In the genomic region with DNA sequence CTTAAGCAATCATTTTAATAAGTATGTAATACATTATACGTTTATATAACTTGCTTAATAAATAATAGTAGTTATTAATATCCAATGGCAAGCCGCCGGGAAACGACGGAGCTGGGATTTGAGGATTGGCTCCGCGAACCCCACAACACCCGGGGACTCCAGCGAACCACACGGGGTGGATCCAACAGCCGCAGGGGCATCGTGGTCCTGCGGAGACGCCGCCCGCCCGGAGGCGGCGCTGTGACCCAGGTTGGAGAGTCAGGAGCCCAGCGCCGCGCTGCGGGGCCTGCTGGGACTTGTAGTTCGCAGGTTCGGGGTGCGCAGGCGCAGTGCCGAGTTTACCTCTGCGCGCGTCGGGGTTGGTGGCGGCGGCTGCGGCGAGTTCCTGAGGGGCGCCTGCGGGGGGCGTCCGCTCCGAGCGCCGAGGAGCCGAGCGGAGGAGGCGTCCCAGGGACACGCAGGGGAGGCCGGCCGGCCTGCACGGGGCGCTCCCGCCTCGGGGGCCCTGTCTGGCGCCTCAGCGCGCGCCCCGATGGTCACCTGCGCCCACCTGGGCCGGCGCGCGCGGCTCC, we compare ENCODE assay signal across 8 cellular contexts. TPM values are rescaled to one million over a fixed set of nuclear protein-coding genes. Genes with fewer than 3 reads are reported as not detected.
DNase-seq lines count a peak whose midpoint lies in the region; ATAC-seq, FAIRE-seq and TF ChIP-seq lines count a peak whose summit lies in the region.

Gene ZNF554 (plus strand): TSS at position 329 of the 572 bp plus-strand sequence. CDS start 204 bp downstream, at position 533.

- peaks cover 6% of the 10 kb centered on the region for H3K36me3 Mint-ChIP-seq in progenitor cell of endocrine pancreas (ENCODE audit: insufficient read depth)

- H3K27me3 Mint-ChIP-seq in progenitor cell of endocrine pancreas: no peaks in the 10 kb centered on the region

- H3K9me3 Mint-ChIP-seq in progenitor cell of endocrine pancreas (ENCODE audit: low read depth): no peaks in the 10 kb centered on the region

- ATAC-seq in HG02852 (IDR thresholded peaks at IDR 0.05; ENCODE audit: unreplicated experiment) (peak; percentile 86), left ventricle myocardium superior (peak; percentile 97)

- peak; percentile 98 for FAIRE-seq in GM12891 (lab: Jason Lieb, UNC)

- intact Hi-C loops in left ventricle myocardium superior (cut with micrococcal nuclease): no loop called here

- TF ChIP-seq POLR2A in GM12891 (IDR thresholded peaks at IDR 0.05; ENCODE audit: low read depth, low read length): no peak

- H3K4me3 Mint-ChIP-seq in progenitor cell of endocrine pancreas (ENCODE audit: low read depth): peak within 1 kb of the TSS; percentile 91

- TF ChIP-seq CTCF in progenitor cell of endocrine pancreas (IDR thresholded peaks at IDR 0.05; ENCODE audit: unreplicated experiment): peak; percentile 94

- DNase-seq in GM12891 (ENCODE audit: insufficient read length, low spot score) (peak; percentile 98), NCI-H1436 treated with DMSO at 0.1 percent for 48 hours (lab: John Stamatoyannopoulos, UW) (peak; percentile 63), T follicular helper cell (ENCODE audit: low read depth) (peak; percentile 97), amniotic stem cell (lab: John Stamatoyannopoulos, UW) (peak; percentile 91), left ventricle myocardium superior (peak; percentile 100), progenitor cell of endocrine pancreas (ENCODE audit: low spot score, unreplicated experiment) (peak; percentile 99), ureter (ENCODE audit: low spot score) (peak; percentile 96)

- H3K27ac Mint-ChIP-seq in progenitor cell of endocrine pancreas: peak within 1 kb of the TSS; percentile 97

- H3K4me1 Mint-ChIP-seq in progenitor cell of endocrine pancreas (ENCODE audit: low read depth): peaks cover 3% of the 10 kb centered on the region

TF ChIP-seq in GM12891, 5 proteins besides CTCF, POLR2A, EP300 and RAD21:
- TF ChIP-seq POLR2AphosphoS5 (IDR thresholded peaks at IDR 0.05; ENCODE audit: low read depth, low read length) (no peak; the same call in 1 of the 2 replicates), TAF1 (IDR thresholded peaks at IDR 0.05; ENCODE audit: low read depth, low read length) (no peak), PAX5 (IDR thresholded peaks at IDR 0.05; ENCODE audit: insufficient read depth, low read length, severe bottlenecking) (peak; percentile 38), POU2F2 (IDR thresholded peaks at IDR 0.05; ENCODE audit: low read depth, low read length) (peak; percentile 57; the same call in 1 of the 2 replicates), SPI1 (IDR thresholded peaks at IDR 0.05; ENCODE audit: low read depth, low read length) (no peak)
TF ChIP-seq in GM12891: peak in this region for 2.

RNA-seq across cellular contexts. Expression of gene ZNF554, which starts in this region (rescaled TPM):
- 0.85 TPM for polyA plus RNA-seq in GM12891 (2012; ENCODE audit: low read depth, missing spikeins)
- 4.7 TPM for total RNA-seq in left ventricle myocardium superior
- 12.1 and 14.1 TPM in 2 replicates for total RNA-seq in progenitor cell of endocrine pancreas
- total RNA-seq in ureter: 6.1 TPM

Comparison
In these comparisons a context has a peak if more than half of its experiments do, and no peak if none do; other contexts are left out.
1. Peak in every context shown above with its lines: DNase-seq and ATAC-seq.